ENCODE assay signal across 1 cellular context in the genomic region with DNA sequence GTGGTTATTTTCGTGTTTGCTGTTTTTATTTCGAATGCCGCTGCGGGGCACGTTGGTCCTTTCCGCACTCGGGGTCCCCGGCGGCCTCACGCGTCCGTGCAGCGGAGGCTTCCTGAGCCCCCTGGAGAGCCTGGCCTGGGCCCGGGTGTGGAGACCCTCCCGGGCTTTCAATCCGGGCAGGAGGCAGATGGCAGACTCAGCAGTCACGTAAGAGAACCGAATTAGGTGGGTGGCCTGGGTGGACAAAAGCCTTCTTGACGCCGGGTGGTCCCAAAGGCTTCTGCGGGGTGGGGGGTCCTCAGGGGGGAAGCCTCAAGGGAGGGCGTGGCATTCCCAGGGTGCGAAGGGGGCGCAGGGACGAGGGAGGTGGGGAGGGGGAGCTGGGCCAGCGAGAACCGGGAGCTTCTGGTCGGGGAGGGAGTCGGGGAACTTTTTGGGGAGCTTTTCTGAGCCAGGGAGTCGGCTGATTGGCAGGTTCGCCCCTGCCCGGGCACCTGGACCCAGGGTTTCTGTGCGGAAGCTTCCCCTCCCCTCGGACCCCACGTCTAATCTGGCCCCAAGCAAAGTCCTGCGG.
TF ChIP-seq lines count a peak whose summit lies in the region.

No MANE protein-coding gene starts in this region.

TF ChIP-seq in HEK293, 187 proteins besides CTCF, POLR2A, EP300 and RAD21 (continued from another document):
- TF ChIP-seq, protein P1, sequence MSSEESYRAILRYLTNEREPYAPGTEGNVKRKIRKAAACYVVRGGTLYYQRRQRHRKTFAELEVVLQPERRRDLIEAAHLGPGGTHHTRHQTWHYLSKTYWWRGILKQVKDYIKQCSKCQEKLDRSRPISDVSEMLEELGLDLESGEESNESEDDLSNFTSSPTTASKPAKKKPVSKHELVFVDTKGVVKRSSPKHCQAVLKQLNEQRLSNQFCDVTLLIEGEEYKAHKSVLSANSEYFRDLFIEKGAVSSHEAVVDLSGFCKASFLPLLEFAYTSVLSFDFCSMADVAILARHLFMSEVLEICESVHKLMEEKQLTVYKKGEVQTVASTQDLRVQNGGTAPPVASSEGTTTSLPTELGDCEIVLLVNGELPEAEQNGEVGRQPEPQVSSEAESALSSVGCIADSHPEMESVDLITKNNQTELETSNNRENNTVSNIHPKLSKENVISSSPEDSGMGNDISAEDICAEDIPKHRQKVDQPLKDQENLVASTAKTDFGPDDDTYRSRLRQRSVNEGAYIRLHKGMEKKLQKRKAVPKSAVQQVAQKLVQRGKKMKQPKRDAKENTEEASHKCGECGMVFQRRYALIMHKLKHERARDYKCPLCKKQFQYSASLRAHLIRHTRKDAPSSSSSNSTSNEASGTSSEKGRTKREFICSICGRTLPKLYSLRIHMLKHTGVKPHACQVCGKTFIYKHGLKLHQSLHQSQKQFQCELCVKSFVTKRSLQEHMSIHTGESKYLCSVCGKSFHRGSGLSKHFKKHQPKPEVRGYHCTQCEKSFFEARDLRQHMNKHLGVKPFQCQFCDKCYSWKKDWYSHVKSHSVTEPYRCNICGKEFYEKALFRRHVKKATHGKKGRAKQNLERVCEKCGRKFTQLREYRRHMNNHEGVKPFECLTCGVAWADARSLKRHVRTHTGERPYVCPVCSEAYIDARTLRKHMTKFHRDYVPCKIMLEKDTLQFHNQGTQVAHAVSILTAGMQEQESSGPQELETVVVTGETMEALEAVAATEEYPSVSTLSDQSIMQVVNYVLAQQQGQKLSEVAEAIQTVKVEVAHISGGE (tag by site-specific recombination; conservative IDR thresholded peaks at IDR 0.05; ENCODE audit: low read depth) = no peak
- TF ChIP-seq ZNF623 (tag by site-specific recombination; IDR thresholded peaks at IDR 0.05) (0 out of 2 replicates have a peak, but pooled peaks have one; percentile 1), SETDB1 (IDR thresholded peaks at IDR 0.05; ENCODE audit: insufficient read length, low read length) (peak; percentile 5), KLF7 (tag by site-specific recombination; IDR thresholded peaks at IDR 0.05; ENCODE audit: borderline replicate concordance) (0 out of 2 replicates have a peak, but pooled peaks have one; percentile 1), ZNF121 (tag by site-specific recombination; IDR thresholded peaks at IDR 0.05) (0 out of 2 replicates have a peak, but pooled peaks have one; percentile 22), ZNF561 (tag by site-specific recombination; IDR thresholded peaks at IDR 0.05; ENCODE audit: borderline replicate concordance) (no peak; the same call in 1 of the 2 replicates), ZNF214 (tag by site-specific recombination; IDR thresholded peaks at IDR 0.05; ENCODE audit: borderline replicate concordance) (no peak), SP7 (tag by site-specific recombination; IDR thresholded peaks at IDR 0.05) (peak; percentile 51), ZNF174 (tag by site-specific recombination; IDR thresholded peaks at IDR 0.05) (no peak), ZBTB20 (tag by site-specific recombination; IDR thresholded peaks at IDR 0.05) (peak; percentile 22; the same call in 1 of the 2 replicates), ZNF544 (tag by site-specific recombination; IDR thresholded peaks at IDR 0.05) (no peak), ZNF157 (tag by site-specific recombination; IDR thresholded peaks at IDR 0.05) (0 out of 2 replicates have a peak, but pooled peaks have one; percentile 24), ZNF529 (tag by site-specific recombination; IDR thresholded peaks at IDR 0.05; ENCODE audit: insufficient replicate concordance) (peak; percentile 3), KLF9 (tag by site-specific recombination; IDR thresholded peaks at IDR 0.05; ENCODE audit: low read depth) (peak; percentile 52; the same call in 1 of the 2 replicates), GLIS2 (tag by site-specific recombination; IDR thresholded peaks at IDR 0.05) (peak; percentile 88), KLF16 (tag by site-specific recombination; IDR thresholded peaks at IDR 0.05) (0 out of 2 replicates have a peak, but pooled peaks have one; percentile 13)
- TF ChIP-seq, protein P2, sequence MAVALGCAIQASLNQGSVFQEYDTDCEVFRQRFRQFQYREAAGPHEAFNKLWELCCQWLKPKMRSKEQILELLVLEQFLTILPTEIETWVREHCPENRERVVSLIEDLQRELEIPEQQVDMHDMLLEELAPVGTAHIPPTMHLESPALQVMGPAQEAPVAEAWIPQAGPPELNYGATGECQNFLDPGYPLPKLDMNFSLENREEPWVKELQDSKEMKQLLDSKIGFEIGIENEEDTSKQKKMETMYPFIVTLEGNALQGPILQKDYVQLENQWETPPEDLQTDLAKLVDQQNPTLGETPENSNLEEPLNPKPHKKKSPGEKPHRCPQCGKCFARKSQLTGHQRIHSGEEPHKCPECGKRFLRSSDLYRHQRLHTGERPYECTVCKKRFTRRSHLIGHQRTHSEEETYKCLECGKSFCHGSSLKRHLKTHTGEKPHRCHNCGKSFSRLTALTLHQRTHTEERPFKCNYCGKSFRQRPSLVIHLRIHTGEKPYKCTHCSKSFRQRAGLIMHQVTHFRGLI (tag by site-specific recombination; IDR thresholded peaks at IDR 0.05) = no peak
- TF ChIP-seq, protein P3, sequence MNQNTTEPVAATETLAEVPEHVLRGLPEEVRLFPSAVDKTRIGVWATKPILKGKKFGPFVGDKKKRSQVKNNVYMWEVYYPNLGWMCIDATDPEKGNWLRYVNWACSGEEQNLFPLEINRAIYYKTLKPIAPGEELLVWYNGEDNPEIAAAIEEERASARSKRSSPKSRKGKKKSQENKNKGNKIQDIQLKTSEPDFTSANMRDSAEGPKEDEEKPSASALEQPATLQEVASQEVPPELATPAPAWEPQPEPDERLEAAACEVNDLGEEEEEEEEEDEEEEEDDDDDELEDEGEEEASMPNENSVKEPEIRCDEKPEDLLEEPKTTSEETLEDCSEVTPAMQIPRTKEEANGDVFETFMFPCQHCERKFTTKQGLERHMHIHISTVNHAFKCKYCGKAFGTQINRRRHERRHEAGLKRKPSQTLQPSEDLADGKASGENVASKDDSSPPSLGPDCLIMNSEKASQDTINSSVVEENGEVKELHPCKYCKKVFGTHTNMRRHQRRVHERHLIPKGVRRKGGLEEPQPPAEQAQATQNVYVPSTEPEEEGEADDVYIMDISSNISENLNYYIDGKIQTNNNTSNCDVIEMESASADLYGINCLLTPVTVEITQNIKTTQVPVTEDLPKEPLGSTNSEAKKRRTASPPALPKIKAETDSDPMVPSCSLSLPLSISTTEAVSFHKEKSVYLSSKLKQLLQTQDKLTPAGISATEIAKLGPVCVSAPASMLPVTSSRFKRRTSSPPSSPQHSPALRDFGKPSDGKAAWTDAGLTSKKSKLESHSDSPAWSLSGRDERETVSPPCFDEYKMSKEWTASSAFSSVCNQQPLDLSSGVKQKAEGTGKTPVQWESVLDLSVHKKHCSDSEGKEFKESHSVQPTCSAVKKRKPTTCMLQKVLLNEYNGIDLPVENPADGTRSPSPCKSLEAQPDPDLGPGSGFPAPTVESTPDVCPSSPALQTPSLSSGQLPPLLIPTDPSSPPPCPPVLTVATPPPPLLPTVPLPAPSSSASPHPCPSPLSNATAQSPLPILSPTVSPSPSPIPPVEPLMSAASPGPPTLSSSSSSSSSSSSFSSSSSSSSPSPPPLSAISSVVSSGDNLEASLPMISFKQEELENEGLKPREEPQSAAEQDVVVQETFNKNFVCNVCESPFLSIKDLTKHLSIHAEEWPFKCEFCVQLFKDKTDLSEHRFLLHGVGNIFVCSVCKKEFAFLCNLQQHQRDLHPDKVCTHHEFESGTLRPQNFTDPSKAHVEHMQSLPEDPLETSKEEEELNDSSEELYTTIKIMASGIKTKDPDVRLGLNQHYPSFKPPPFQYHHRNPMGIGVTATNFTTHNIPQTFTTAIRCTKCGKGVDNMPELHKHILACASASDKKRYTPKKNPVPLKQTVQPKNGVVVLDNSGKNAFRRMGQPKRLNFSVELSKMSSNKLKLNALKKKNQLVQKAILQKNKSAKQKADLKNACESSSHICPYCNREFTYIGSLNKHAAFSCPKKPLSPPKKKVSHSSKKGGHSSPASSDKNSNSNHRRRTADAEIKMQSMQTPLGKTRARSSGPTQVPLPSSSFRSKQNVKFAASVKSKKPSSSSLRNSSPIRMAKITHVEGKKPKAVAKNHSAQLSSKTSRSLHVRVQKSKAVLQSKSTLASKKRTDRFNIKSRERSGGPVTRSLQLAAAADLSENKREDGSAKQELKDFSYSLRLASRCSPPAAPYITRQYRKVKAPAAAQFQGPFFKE (tag by site-specific recombination; IDR thresholded peaks at IDR 0.05; ENCODE audit: borderline replicate concordance) = 0 out of 2 replicates have a peak, but pooled peaks have one; percentile 9
- TF ChIP-seq, protein P4, sequence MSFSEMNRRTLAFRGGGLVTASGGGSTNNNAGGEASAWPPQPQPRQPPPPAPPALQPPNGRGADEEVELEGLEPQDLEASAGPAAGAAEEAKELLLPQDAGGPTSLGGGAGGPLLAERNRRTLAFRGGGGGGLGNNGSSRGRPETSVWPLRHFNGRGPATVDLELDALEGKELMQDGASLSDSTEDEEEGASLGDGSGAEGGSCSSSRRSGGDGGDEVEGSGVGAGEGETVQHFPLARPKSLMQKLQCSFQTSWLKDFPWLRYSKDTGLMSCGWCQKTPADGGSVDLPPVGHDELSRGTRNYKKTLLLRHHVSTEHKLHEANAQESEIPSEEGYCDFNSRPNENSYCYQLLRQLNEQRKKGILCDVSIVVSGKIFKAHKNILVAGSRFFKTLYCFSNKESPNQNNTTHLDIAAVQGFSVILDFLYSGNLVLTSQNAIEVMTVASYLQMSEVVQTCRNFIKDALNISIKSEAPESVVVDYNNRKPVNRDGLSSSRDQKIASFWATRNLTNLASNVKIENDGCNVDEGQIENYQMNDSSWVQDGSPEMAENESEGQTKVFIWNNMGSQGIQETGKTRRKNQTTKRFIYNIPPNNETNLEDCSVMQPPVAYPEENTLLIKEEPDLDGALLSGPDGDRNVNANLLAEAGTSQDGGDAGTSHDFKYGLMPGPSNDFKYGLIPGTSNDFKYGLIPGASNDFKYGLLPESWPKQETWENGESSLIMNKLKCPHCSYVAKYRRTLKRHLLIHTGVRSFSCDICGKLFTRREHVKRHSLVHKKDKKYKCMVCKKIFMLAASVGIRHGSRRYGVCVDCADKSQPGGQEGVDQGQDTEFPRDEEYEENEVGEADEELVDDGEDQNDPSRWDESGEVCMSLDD (tag by site-specific recombination; IDR thresholded peaks at IDR 0.05) = 0 out of 2 replicates have a peak, but pooled peaks have one; percentile 79
- TF ChIP-seq, protein P5, sequence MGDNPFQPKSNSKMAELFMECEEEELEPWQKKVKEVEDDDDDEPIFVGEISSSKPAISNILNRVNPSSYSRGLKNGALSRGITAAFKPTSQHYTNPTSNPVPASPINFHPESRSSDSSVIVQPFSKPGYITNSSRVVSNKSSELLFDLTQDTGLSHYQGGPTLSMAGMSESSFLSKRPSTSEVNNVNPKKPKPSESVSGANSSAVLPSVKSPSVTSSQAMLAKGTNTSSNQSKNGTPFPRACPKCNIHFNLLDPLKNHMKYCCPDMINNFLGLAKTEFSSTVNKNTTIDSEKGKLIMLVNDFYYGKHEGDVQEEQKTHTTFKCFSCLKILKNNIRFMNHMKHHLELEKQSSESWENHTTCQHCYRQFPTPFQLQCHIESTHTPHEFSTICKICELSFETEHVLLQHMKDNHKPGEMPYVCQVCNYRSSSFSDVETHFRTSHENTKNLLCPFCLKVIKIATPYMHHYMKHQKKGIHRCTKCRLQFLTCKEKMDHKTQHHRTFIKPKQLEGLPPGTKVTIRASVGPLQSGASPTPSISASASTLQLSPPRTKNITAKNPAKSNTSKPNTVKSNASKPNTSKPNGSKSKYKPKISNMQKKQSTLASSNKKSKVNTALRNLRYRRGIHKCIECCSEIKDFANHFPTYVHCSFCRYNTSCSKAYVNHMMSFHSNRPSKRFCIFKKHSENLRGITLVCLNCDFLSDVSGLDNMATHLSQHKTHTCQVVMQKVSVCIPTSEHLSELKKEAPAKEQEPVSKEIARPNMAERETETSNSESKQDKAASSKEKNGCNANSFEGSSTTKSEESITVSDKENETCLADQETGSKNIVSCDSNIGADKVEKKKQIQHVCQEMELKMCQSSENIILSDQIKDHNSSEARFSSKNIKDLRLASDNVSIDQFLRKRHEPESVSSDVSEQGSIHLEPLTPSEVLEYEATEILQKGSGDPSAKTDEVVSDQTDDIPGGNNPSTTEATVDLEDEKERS (tag by site-specific recombination; IDR thresholded peaks at IDR 0.05) = no peak
- TF ChIP-seq, protein P6, sequence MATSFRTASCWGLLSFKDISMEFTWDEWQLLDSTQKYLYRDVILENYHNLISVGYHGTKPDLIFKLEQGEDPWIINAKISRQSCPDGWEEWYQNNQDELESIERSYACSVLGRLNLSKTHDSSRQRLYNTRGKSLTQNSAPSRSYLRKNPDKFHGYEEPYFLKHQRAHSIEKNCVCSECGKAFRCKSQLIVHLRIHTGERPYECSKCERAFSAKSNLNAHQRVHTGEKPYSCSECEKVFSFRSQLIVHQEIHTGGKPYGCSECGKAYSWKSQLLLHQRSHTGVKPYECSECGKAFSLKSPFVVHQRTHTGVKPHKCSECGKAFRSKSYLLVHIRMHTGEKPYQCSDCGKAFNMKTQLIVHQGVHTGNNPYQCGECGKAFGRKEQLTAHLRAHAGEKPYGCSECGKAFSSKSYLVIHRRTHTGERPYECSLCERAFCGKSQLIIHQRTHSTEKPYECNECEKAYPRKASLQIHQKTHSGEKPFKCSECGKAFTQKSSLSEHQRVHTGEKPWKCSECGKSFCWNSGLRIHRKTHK (tag by site-specific recombination; IDR thresholded peaks at IDR 0.05) = no peak
